In genomic region chr7:92797284-92797683, GRCh38 we compare ENCODE assay signal across 12 cellular contexts. TPM values are rescaled to one million over a fixed set of nuclear protein-coding genes. Genes with fewer than 3 reads are reported as not detected.
DNase-seq lines count a peak whose midpoint lies in the region; ATAC-seq lines count a peak whose summit lies in the region.
"Had no signal": no experiment of that assay in that cellular context is flagged by ENCODE, and none has a peak within 500 bp of the region (broad histone marks: within the 10 kb centered on the region; RNA-seq: fewer than 3 reads in every experiment).

No MANE protein-coding gene starts in this region.

- peak; percentile 14 for DNase-seq in GM03348 (ENCODE audit: low spot score)
- peak; percentile 76 for DNase-seq in RPMI7951 (ENCODE audit: low read depth)
- peak; percentile 48 for DNase-seq in Right ventricle myocardium superior
- DNase-seq in NCI-H446 treated with DMSO at 0.1 percent for 48 hours (lab: John Stamatoyannopoulos, UW): no peak
- DNase-seq: BE2C, DMS79, SHP77 had no signal

- ATAC-seq in HG02610 (IDR thresholded peaks at IDR 0.05; ENCODE audit: unreplicated experiment): peak; percentile 24
- peak; percentile 74 for ATAC-seq in Right ventricle myocardium superior (ENCODE audit: poor library complexity)
- no peak for ATAC-seq in HG02973 (IDR thresholded peaks at IDR 0.05; ENCODE audit: unreplicated experiment)
- ATAC-seq in GM21737 (IDR thresholded peaks at IDR 0.05; ENCODE audit: unreplicated experiment): no peak
- no peak for ATAC-seq in GM18873 (IDR thresholded peaks at IDR 0.05; ENCODE audit: low FRiP score, unreplicated experiment)
- ATAC-seq: sciatic nerve had no signal

- intact Hi-C loops in Right ventricle myocardium superior (cut with DNase I): no loop called here

RNA-seq across cellular contexts. Expression of gene CDK6, which starts 39.1 kb away (rescaled TPM):
- 41.6 and 45.1 TPM in 2 replicates for total RNA-seq in RPMI7951 (2014; rRNA removed; shearing (Covaris generic))
- 22.3 TPM for total RNA-seq in Right ventricle myocardium superior

Comparison
In these comparisons a context has a peak if more than half of its experiments do, and no peak if none do; other contexts are left out.
1. ATAC-seq: peak in HG02610 (single experiment) and Right ventricle myocardium superior (single experiment); none in HG02973 (single experiment), GM21737 (single experiment) and GM18873 (single experiment).